Comparison of ENCODE assay signal across 1 cellular context in the genomic region with DNA sequence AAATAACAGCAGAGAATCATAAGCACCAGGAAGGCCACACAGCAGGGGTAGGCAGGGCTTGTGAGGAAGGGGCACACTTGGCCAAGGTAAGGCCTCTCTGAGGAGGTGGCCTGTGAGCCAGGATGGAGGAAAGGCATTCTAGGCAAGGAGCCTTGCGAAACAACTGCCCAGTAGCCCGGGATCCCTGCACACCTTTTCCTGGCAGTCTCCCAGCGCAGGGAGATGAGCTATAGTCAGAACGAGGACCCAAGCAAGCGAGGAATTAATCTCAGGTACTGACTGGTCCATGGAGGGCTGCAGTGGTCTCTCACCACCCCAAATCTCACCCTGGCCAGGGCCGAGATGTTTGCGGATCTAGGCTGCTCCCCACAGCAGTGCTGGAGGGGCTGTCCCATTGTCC.
TF ChIP-seq lines count a peak whose summit lies in the region.

No MANE protein-coding gene starts in this region.

TF ChIP-seq in GM23338, 12 proteins besides CTCF, POLR2A, EP300 and RAD21:
- TF ChIP-seq, protein P1, sequence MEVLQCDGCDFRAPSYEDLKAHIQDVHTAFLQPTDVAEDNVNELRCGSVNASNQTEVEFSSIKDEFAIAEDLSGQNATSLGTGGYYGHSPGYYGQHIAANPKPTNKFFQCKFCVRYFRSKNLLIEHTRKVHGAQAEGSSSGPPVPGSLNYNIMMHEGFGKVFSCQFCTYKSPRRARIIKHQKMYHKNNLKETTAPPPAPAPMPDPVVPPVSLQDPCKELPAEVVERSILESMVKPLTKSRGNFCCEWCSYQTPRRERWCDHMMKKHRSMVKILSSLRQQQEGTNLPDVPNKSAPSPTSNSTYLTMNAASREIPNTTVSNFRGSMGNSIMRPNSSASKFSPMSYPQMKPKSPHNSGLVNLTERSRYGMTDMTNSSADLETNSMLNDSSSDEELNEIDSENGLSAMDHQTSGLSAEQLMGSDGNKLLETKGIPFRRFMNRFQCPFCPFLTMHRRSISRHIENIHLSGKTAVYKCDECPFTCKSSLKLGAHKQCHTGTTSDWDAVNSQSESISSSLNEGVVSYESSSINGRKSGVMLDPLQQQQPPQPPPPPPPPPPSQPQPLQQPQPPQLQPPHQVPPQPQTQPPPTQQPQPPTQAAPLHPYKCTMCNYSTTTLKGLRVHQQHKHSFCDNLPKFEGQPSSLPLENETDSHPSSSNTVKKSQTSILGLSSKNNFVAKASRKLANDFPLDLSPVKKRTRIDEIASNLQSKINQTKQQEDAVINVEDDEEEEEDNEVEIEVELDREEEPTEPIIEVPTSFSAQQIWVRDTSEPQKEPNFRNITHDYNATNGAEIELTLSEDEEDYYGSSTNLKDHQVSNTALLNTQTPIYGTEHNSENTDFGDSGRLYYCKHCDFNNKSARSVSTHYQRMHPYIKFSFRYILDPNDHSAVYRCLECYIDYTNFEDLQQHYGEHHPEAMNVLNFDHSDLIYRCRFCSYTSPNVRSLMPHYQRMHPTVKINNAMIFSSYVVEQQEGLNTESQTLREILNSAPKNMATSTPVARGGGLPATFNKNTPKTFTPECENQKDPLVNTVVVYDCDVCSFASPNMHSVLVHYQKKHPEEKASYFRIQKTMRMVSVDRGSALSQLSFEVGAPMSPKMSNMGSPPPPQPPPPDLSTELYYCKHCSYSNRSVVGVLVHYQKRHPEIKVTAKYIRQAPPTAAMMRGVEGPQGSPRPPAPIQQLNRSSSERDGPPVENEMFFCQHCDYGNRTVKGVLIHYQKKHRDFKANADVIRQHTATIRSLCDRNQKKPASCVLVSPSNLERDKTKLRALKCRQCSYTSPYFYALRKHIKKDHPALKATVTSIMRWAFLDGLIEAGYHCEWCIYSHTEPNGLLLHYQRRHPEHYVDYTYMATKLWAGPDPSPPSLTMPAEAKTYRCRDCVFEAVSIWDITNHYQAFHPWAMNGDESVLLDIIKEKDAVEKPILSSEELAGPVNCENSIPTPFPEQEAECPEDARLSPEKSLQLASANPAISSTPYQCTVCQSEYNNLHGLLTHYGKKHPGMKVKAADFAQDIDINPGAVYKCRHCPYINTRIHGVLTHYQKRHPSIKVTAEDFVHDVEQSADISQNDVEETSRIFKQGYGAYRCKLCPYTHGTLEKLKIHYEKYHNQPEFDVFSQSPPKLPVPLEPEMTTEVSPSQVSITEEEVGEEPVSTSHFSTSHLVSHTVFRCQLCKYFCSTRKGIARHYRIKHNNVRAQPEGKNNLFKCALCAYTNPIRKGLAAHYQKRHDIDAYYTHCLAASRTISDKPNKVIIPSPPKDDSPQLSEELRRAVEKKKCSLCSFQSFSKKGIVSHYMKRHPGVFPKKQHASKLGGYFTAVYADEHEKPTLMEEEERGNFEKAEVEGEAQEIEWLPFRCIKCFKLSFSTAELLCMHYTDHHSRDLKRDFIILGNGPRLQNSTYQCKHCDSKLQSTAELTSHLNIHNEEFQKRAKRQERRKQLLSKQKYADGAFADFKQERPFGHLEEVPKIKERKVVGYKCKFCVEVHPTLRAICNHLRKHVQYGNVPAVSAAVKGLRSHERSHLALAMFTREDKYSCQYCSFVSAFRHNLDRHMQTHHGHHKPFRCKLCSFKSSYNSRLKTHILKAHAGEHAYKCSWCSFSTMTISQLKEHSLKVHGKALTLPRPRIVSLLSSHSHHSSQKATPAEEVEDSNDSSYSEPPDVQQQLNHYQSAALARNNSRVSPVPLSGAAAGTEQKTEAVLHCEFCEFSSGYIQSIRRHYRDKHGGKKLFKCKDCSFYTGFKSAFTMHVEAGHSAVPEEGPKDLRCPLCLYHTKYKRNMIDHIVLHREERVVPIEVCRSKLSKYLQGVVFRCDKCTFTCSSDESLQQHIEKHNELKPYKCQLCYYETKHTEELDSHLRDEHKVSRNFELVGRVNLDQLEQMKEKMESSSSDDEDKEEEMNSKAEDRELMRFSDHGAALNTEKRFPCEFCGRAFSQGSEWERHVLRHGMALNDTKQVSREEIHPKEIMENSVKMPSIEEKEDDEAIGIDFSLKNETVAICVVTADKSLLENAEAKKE (CRISPR knock-in tag; IDR thresholded peaks at IDR 0.05), result no peak
- TF ChIP-seq STAT1 (IDR thresholded peaks at IDR 0.05; ENCODE audit: unreplicated experiment) (no peak), EZH2 (IDR thresholded peaks at IDR 0.05; ENCODE audit: low read depth, unreplicated experiment) (no peak), ZNF114 (CRISPR knock-in tag; IDR thresholded peaks at IDR 0.05) (no peak), JUNB (IDR thresholded peaks at IDR 0.05; ENCODE audit: unreplicated experiment) (no peak), CREB1 (CRISPR knock-in tag; IDR thresholded peaks at IDR 0.05; ENCODE audit: low read depth) (no peak), EZH2phosphoT487 (IDR thresholded peaks at IDR 0.05; ENCODE audit: unreplicated experiment) (no peak), ZNF331 (CRISPR knock-in tag; IDR thresholded peaks at IDR 0.05; ENCODE audit: low read depth) (no peak), POLR2AphosphoS5 (IDR thresholded peaks at IDR 0.05; ENCODE audit: low read depth) (no peak), NANOG (IDR thresholded peaks at IDR 0.05; ENCODE audit: borderline replicate concordance) (no peak)
- TF ChIP-seq, protein P2, sequence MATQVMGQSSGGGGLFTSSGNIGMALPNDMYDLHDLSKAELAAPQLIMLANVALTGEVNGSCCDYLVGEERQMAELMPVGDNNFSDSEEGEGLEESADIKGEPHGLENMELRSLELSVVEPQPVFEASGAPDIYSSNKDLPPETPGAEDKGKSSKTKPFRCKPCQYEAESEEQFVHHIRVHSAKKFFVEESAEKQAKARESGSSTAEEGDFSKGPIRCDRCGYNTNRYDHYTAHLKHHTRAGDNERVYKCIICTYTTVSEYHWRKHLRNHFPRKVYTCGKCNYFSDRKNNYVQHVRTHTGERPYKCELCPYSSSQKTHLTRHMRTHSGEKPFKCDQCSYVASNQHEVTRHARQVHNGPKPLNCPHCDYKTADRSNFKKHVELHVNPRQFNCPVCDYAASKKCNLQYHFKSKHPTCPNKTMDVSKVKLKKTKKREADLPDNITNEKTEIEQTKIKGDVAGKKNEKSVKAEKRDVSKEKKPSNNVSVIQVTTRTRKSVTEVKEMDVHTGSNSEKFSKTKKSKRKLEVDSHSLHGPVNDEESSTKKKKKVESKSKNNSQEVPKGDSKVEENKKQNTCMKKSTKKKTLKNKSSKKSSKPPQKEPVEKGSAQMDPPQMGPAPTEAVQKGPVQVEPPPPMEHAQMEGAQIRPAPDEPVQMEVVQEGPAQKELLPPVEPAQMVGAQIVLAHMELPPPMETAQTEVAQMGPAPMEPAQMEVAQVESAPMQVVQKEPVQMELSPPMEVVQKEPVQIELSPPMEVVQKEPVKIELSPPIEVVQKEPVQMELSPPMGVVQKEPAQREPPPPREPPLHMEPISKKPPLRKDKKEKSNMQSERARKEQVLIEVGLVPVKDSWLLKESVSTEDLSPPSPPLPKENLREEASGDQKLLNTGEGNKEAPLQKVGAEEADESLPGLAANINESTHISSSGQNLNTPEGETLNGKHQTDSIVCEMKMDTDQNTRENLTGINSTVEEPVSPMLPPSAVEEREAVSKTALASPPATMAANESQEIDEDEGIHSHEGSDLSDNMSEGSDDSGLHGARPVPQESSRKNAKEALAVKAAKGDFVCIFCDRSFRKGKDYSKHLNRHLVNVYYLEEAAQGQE (IDR thresholded peaks at IDR 0.05; ENCODE audit: unreplicated experiment), result no peak
- TF ChIP-seq, protein P3, sequence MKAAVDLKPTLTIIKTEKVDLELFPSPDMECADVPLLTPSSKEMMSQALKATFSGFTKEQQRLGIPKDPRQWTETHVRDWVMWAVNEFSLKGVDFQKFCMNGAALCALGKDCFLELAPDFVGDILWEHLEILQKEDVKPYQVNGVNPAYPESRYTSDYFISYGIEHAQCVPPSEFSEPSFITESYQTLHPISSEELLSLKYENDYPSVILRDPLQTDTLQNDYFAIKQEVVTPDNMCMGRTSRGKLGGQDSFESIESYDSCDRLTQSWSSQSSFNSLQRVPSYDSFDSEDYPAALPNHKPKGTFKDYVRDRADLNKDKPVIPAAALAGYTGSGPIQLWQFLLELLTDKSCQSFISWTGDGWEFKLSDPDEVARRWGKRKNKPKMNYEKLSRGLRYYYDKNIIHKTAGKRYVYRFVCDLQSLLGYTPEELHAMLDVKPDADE (IDR thresholded peaks at IDR 0.05), result no peak
